15 cellular contexts compared by ENCODE assay signal in the genomic region with DNA sequence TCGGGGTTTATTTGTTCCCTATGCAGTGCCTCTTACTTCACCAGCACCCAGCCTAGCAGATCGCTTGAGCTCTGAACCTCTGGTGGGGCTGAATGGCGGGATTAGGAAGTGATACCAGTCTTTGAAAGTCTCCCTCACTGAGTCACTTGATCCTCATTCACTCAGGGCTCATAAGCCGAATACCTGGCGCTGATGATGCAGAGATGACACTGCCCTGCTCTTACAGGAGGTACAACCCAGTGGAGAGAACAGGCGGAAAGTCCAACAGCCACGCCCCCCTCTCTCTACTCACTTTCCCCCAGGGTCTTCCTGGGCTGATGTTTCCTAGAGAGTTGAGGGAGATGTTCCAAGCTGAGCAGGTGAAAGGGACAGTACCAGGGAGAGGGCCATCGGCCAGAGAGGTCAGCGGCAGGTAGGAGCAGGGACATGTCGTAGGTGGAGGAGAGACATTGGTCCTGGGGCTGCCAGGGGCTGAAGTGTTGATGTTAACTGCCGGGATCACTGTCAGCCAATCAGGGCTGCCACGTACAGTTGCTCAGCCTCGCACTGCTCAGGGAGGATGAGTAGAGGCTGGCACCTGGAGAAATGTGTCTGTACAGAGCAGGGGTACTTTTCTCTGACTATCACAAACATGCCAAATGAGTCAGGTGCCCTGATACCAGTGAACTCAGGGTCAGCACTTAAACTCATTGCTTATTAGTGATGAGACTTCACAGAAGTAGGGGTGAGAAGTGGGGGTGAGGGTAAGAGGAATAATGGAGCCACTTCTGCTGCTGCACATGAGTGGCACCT. TPM values are rescaled to one million over a fixed set of nuclear protein-coding genes. Genes with fewer than 3 reads are reported as not detected.
A peak's percentile ranks its signal among the peaks of the same experiment; 100 is the strongest.
DNase-seq lines count a peak whose midpoint lies in the region; ATAC-seq and TF ChIP-seq lines count a peak whose summit lies in the region.
"Had no signal": no experiment of that assay in that cellular context is flagged by ENCODE, and none has a peak within 500 bp of the region (broad histone marks: within the 10 kb centered on the region; RNA-seq: fewer than 3 reads in every experiment).

No MANE protein-coding gene starts in this region.

- H3K36me3 ChIP-seq in spleen: no peaks in the 10 kb centered on the region
- H3K36me3 ChIP-seq: ovary had no signal

- no peak for TF ChIP-seq POLR2A in spleen (IDR thresholded peaks at IDR 0.05)

- intact Hi-C loops in spleen (cut with DNase I; ENCODE audit: low total_unique reads): no loop called here

- no peak for TF ChIP-seq CTCF in spleen (IDR thresholded peaks at IDR 0.05 in 8 of 11, conservative IDR thresholded peaks at IDR 0.05 in 3 of 11)

- H3K4me1 ChIP-seq in spleen: peaks cover 0 to 48% (median 16%) of the 10 kb centered on the region in 6 donors

- no peak for DNase-seq in activated CD4-positive, CD25-positive, alpha-beta regulatory T cell (lab: John Stamatoyannopoulos, UW)
- DNase-seq in MV-4-11 (lab: John Stamatoyannopoulos, UW) (peak; percentile 89), ecto neural progenitor cell (ENCODE audit: low spot score) (peak; percentile 44), pons (ENCODE audit: low spot score) (peak; percentile 29), GDM1 (lab: John Stamatoyannopoulos, UW) (no peak), spleen (no peak)
- DNase-seq: cerebellar nuclear complex, DMS153, NCI-H2081 treated with DMSO at 0.1 percent for 48 hours, T1000 had no signal

- ATAC-seq in activated CD4-positive, CD25-positive, alpha-beta regulatory T cell treated with anti-CD3 and anti-CD28 coated beads, Interleukin-2, amount 50 U/mL, for 24 hours: peak; percentile 85 to 87
- ATAC-seq in HG03469 (IDR thresholded peaks at IDR 0.05; ENCODE audit: unreplicated experiment): no peak

- H3K4me3 ChIP-seq in spleen: no peak overlapping the region
- H3K4me3 ChIP-seq: ovary, PC-9 had no signal

- peaks cover 0 to 11% (median 0%) of the 10 kb centered on the region in 7 donors for H3K27me3 ChIP-seq in spleen (replicated peaks in 1 of 7)
- H3K27me3 ChIP-seq: ovary had no signal

- WGBS in spleen, 5 donors: 79 to 82% (median 81%) methylated on average over 12 to 13 of the region's 13 CpGs

- no peaks in the 10 kb centered on the region for H3K9me3 ChIP-seq in spleen
- H3K9me3 ChIP-seq: ovary had no signal

- H3K27ac ChIP-seq in spleen: no peak overlapping the region
- H3K27ac ChIP-seq: ovary, PC-9 had no signal

RNA-seq across cellular contexts. Expression of gene APOBEC3A, which starts 9.9 kb away (rescaled TPM):
- 100 to 1,000 TPM in 2 of 7 donors, 10 to 100 TPM in 5; 18.6 to 163 (median 68.0) TPM for total RNA-seq in spleen
- polyA plus RNA-seq in spleen: 1 to 10 TPM; 1.2 to 5.6 (median 3.9) TPM
- total RNA-seq: activated T-helper 2 cell treated with anti-CD3 and anti-CD28 coated beads, Interferon-gamma antibody, Interleukin-2, Interleukin-4, amounts not matched to agents 10 μg/mL and 5 μg/mL and 100 μg/mL, durations not matched to agents 14 hours and 24 hours and 36 hours; PC-9 had no signal

RNA-seq across cellular contexts. Expression of gene APOBEC3B, which starts 34.6 kb away (rescaled TPM):
- 10 to 100 TPM in 1 of 7 donors, 1 to 10 TPM in 5, not detected in 1; 2.5 to 14.0 (median 7.2) TPM for total RNA-seq in spleen
- 1 to 10 TPM; 1.2 to 3.7 (median 2.1) TPM for polyA plus RNA-seq in spleen

Comparison
In these comparisons a context has a peak if more than half of its experiments do, and no peak if none do; other contexts are left out.
1. DNase-seq: peak in MV-4-11 (single experiment), ecto neural progenitor cell (single experiment) and pons (single experiment); none in activated CD4-positive, CD25-positive, alpha-beta regulatory T cell (0 of 4), GDM1 (single experiment) and spleen (single experiment).